In genomic region chr10:61606971-61607907, GRCh38 we compare ENCODE assay signal across 1 cellular context.
TF ChIP-seq lines count a peak whose summit lies in the region.

No MANE protein-coding gene starts in this region.

TF ChIP-seq in GM23338, 12 proteins besides CTCF, POLR2A, EP300 and RAD21 (continued from another document):
- no peak for TF ChIP-seq REST (IDR thresholded peaks at IDR 0.05; ENCODE audit: unreplicated experiment)
- TF ChIP-seq ETS1 (IDR thresholded peaks at IDR 0.05) = no peak
